Comparison of ENCODE assay signal across 15 cellular contexts in genomic region chr20:40519928-40520327, GRCh38.
DNase-seq lines count a peak whose midpoint lies in the region; ATAC-seq and TF ChIP-seq lines count a peak whose summit lies in the region.
"Had no signal": no experiment of that assay in that cellular context is flagged by ENCODE, and none has a peak within 500 bp of the region (broad histone marks: within the 10 kb centered on the region; RNA-seq: fewer than 3 reads in every experiment).

No MANE protein-coding gene starts in this region.

- ATAC-seq in upper lobe of right lung = peak; percentile 64
- ATAC-seq: CD8-positive, alpha-beta T cell had no signal

- no peak overlapping the region for H3K4me3 ChIP-seq in upper lobe of right lung

- H3K36me3 Mint-ChIP-seq in dendritic cell treated with granulocyte-macrophage colony-stimulating factor and Interleukin-4, amounts not matched to agents 40 ng/mL and 50 ng/mL, for 4 days (ENCODE audit: low read depth) = no peaks in the 10 kb centered on the region
- no peaks in the 10 kb centered on the region for H3K36me3 Mint-ChIP-seq in Calu3 (ENCODE audit: insufficient read depth, unreplicated experiment)
- H3K36me3 Mint-ChIP-seq: CD8-positive, alpha-beta T cell had no signal

- no peaks in the 10 kb centered on the region for H3K36me3 ChIP-seq in upper lobe of right lung

- no TSS peak for BruUV-seq in Calu3 (replicated peaks; lab: Mats Ljungman, UMichigan)

- no peaks in the 10 kb centered on the region for H3K4me1 ChIP-seq in upper lobe of right lung

- H3K9me3 Mint-ChIP-seq in dendritic cell treated with granulocyte-macrophage colony-stimulating factor and Interleukin-4, amounts not matched to agents 40 ng/mL and 50 ng/mL, for 4 days = no peaks in the 10 kb centered on the region
- H3K9me3 Mint-ChIP-seq in Calu3 (ENCODE audit: low read depth, unreplicated experiment) = no peaks in the 10 kb centered on the region
- H3K9me3 Mint-ChIP-seq: CD8-positive, alpha-beta T cell had no signal

- H3K4me1 Mint-ChIP-seq in dendritic cell treated with granulocyte-macrophage colony-stimulating factor and Interleukin-4, amounts not matched to agents 40 ng/mL and 50 ng/mL, for 4 days (ENCODE audit: low read depth) = peaks cover 25% of the 10 kb centered on the region
- no peaks in the 10 kb centered on the region for H3K4me1 Mint-ChIP-seq in Calu3 (ENCODE audit: low read depth, unreplicated experiment)
- H3K4me1 Mint-ChIP-seq: B cell, H9 had no signal

- no peak overlapping the region for H3K4me3 Mint-ChIP-seq in dendritic cell treated with granulocyte-macrophage colony-stimulating factor and Interleukin-4, amounts not matched to agents 40 ng/mL and 50 ng/mL, for 4 days
- no peak overlapping the region for H3K4me3 Mint-ChIP-seq in Calu3 (ENCODE audit: low read depth, unreplicated experiment)
- H3K4me3 Mint-ChIP-seq: B cell; CD8-positive, alpha-beta T cell; H9 had no signal

- CTCF ChIA-PET in Calu3 (lab: Charles Lee) = no interaction called here

- peak overlapping the region; percentile 43 for H3K27ac Mint-ChIP-seq in dendritic cell treated with granulocyte-macrophage colony-stimulating factor and Interleukin-4, amounts not matched to agents 40 ng/mL and 50 ng/mL, for 4 days
- no peak overlapping the region for H3K27ac Mint-ChIP-seq in Calu3 (ENCODE audit: unreplicated experiment)
- H3K27ac Mint-ChIP-seq: B cell; CD8-positive, alpha-beta T cell; H9 had no signal

- peaks cover 2% of the 10 kb centered on the region for H3K27me3 Mint-ChIP-seq in dendritic cell treated with granulocyte-macrophage colony-stimulating factor and Interleukin-4, amounts not matched to agents 40 ng/mL and 50 ng/mL, for 4 days
- peaks cover 76% of the 10 kb centered on the region for H3K27me3 Mint-ChIP-seq in Calu3 (ENCODE audit: unreplicated experiment)

- DNase-seq in CD1c-positive myeloid dendritic cell (ENCODE audit: extremely low spot score) (peak; percentile 50), myocyte (ENCODE audit: low read depth) (peak; percentile 3), upper lobe of right lung (no peak), MV-4-11 (lab: John Stamatoyannopoulos, UW) (no peak), Calu3 (no peak), ureter (ENCODE audit: low spot score) (no peak)
- DNase-seq: C1 segment of cervical spinal cord; CD8-positive, alpha-beta T cell; COR-L47; DND-41; GF-D8; GOT3; H9 had no signal

- no peak overlapping the region for H3K27ac ChIP-seq in upper lobe of right lung

- no peaks in the 10 kb centered on the region for H3K27me3 ChIP-seq in upper lobe of right lung

- no peak for TF ChIP-seq CTCF in upper lobe of right lung (IDR thresholded peaks at IDR 0.05)
- TF ChIP-seq CTCF in Calu3 (IDR thresholded peaks at IDR 0.05; ENCODE audit: unreplicated experiment) = no peak

- H3K9me3 ChIP-seq in upper lobe of right lung = no peaks in the 10 kb centered on the region

- intact Hi-C loops in dendritic cell treated with granulocyte-macrophage colony-stimulating factor and Interleukin-4, amounts not matched to agents 40 ng/mL and 50 ng/mL, for 4 days (cut with micrococcal nuclease) = no loop called here
- intact Hi-C loops in upper lobe of right lung (cut with DNase I) = no loop called here
- intact Hi-C loops in Calu3 (cut with micrococcal nuclease; ENCODE audit: unreplicated experiment) = no loop called here

Comparison
In these comparisons a context has a peak if more than half of its experiments do, and no peak if none do; other contexts are left out.
1. DNase-seq: peak in CD1c-positive myeloid dendritic cell (single experiment) and myocyte (single experiment); none in upper lobe of right lung (single experiment), MV-4-11 (single experiment), Calu3 (single experiment) and ureter (single experiment).